ENCODE assay signal across 10 cellular contexts in genomic region chr3:53163459-53164387, GRCh38. TPM values are rescaled to one million over a fixed set of nuclear protein-coding genes. Genes with fewer than 3 reads are reported as not detected.
DNase-seq lines count a peak whose midpoint lies in the region; ATAC-seq, FAIRE-seq and TF ChIP-seq lines count a peak whose summit lies in the region.
"Had no signal": no experiment of that assay in that cellular context is flagged by ENCODE, and none has a peak within 500 bp of the region (broad histone marks: within the 10 kb centered on the region; RNA-seq: fewer than 3 reads in every experiment).

No MANE protein-coding gene starts in this region.

- in situ Hi-C loops in GM12878 (cut with MboI) = no loop called here

- intact Hi-C loops in GM12878 (cut with micrococcal nuclease; ENCODE audit: unreplicated experiment) = loop anchor here (1.0 to 5.0 kb wide), 3 partner anchors 17 to 626 kb away; partner anchors contain the start of gene UQCC5

- BruUV-seq in GM12878 (replicated peaks; lab: Mats Ljungman, UMichigan) = TSS peak; percentile 71

- TF ChIP-seq CTCF in HFFc6 (IDR thresholded peaks at IDR 0.05) (no peak), GM12878 (IDR thresholded peaks at IDR 0.05 in 2 of 3, conservative IDR thresholded peaks at IDR 0.05 in 1 of 3; ENCODE audit: control insufficient read depth in 2 of 3, extremely low read depth in 1 of 3, insufficient read depth in 1 of 3, low read depth in 3 of 3, low read length in 3 of 3) (no peak), MM.1S (IDR thresholded peaks at IDR 0.05; ENCODE audit: low read length) (no peak)

- RAD21 ChIA-PET in GM12878 (lab: Charles Lee; ENCODE audit: unreplicated experiment) = interaction anchor here (1.0 to 2.8 kb wide), 9 partner anchors 16 to 55 kb away, joined by 3 to 11 read pairs (median 6); no protein-coding TSS in a partner anchor

- POLR2A ChIA-PET in GM12878 (lab: Charles Lee) = interaction anchor here (0.6 to 2.0 kb wide), 7 partner anchors 9 to 83 kb away, joined by 3 to 13 read pairs (median 4); no protein-coding TSS in a partner anchor

- H3F3A ChIP-seq in MM.1S (ENCODE audit: insufficient read depth, low read length) = peaks cover 14% of the 10 kb centered on the region

- H3K9ac ChIP-seq in BLaER1 treated with 17β-estradiol and CSF1 and Interleukin-3, amounts not matched to agents 10 nM and 100 nM = peak overlapping the region; percentile 96 to 99 (median 98)
- H3K9ac ChIP-seq in GM12878 (ENCODE audit: control insufficient read depth, insufficient read depth, low read length) (peak overlapping the region; percentile 29; the same call in 1 of the 2 replicates), MM.1S (ENCODE audit: low read length) (no peak overlapping the region)

- TF ChIP-seq EP300 in GM12878 (IDR thresholded peaks at IDR 0.05; ENCODE audit: borderline replicate concordance in 1 of 2, control insufficient read depth in 1 of 2, low read depth in 2 of 2, low read length in 2 of 2) = no peak

- H3K27me3 Mint-ChIP-seq in HFFc6 (ENCODE audit: insufficient read depth) (peaks cover 11% of the 10 kb centered on the region), naive B cell (no peaks in the 10 kb centered on the region)

- H3K9me3 ChIP-seq in BLaER1 treated with 17β-estradiol and CSF1 and Interleukin-3, amounts not matched to agents 10 nM and 100 nM (replicated peaks in 1 of 11) = no peaks in the 10 kb centered on the region
- no peaks in the 10 kb centered on the region for H3K9me3 ChIP-seq in GM12878 (replicated peaks; ENCODE audit: control insufficient read depth, insufficient read depth, low read length)
- no peaks in the 10 kb centered on the region for H3K9me3 ChIP-seq in MM.1S (replicated peaks; ENCODE audit: insufficient read depth, low read length)

- H3K27me3 ChIP-seq in BLaER1 treated with 17β-estradiol and CSF1 and Interleukin-3, amounts not matched to agents 10 nM and 100 nM = no peaks in the 10 kb centered on the region
- H3K27me3 ChIP-seq in GM12878 (replicated peaks in 1 of 2; ENCODE audit: control insufficient read depth in 2 of 2, insufficient read depth in 2 of 2, low read length in 1 of 2) (no peaks in the 10 kb centered on the region), MM.1S (replicated peaks; ENCODE audit: insufficient read depth, low read length) (no peaks in the 10 kb centered on the region)

- no peaks in the 10 kb centered on the region for H3K9me3 Mint-ChIP-seq in HFFc6
- no peaks in the 10 kb centered on the region for H3K9me3 Mint-ChIP-seq in naive B cell

- no peak for ATAC-seq in GM12878
- ATAC-seq in naive B cell (ENCODE audit: low read depth in 2 of 2) = no peak
- no peak for ATAC-seq in HG02973 (IDR thresholded peaks at IDR 0.05; ENCODE audit: unreplicated experiment)
- ATAC-seq in GM19351 (IDR thresholded peaks at IDR 0.05; ENCODE audit: unreplicated experiment) = no peak

- TF ChIP-seq POLR2A in GM12878 (IDR thresholded peaks at IDR 0.05; ENCODE audit: low read depth, low read length) = no peak

- H3K4me2 ChIP-seq in BLaER1 treated with 17β-estradiol and CSF1 and Interleukin-3, amounts not matched to agents 10 nM and 100 nM = peak overlapping the region; percentile 88 to 100 (median 99)
- H3K4me2 ChIP-seq in GM12878 (ENCODE audit: control insufficient read depth, insufficient read depth) (peak overlapping the region; percentile 97), MM.1S (ENCODE audit: low read depth, low read length) (no peak overlapping the region)

- H3K27ac Mint-ChIP-seq in HFFc6 (peak overlapping the region; percentile 44), naive B cell (peak overlapping the region in 4 of 6 donors; percentile 91 to 95 (median 94))

- 56% methylated on average over 6 of the region's 6 CpGs for WGBS in GM12878 (ENCODE audit: insufficient coverage, insufficient replicate concordance, low lambda C conversion rate, missing lambda C conversion rate)

- no peak for FAIRE-seq in GM12878 (lab: Jason Lieb, UNC)

- CTCF ChIA-PET in GM12878 (lab: Yijun Ruan, JAX) = interaction anchor here (0.6 to 11.6 kb wide), 8 partner anchors 16 to 749 kb away, joined by 3 to 125 read pairs (median 4); no protein-coding TSS in a partner anchor

- H3K36me3 ChIP-seq in BLaER1 treated with 17β-estradiol and CSF1 and Interleukin-3, amounts not matched to agents 10 nM and 100 nM = peaks cover 18 to 64% (median 49%) of the 10 kb centered on the region in 11 experiments; a peak in 21 of 22 replicates
- peaks cover 5 to 8% of the 10 kb centered on the region in 2 experiments for H3K36me3 ChIP-seq in GM12878 (ENCODE audit: control insufficient read depth in 2 of 2, insufficient read depth in 2 of 2, low read length in 1 of 2)
- no peaks in the 10 kb centered on the region for H3K36me3 ChIP-seq in MM.1S (replicated peaks; ENCODE audit: insufficient read depth, low read length)

- H3K4me1 Mint-ChIP-seq in HFFc6 (ENCODE audit: low read depth) (peaks cover 50% of the 10 kb centered on the region), naive B cell (peaks cover 57 to 81% (median 66%) of the 10 kb centered on the region in 3 donors)

- peaks cover 41 to 76% (median 55%) of the 10 kb centered on the region in 11 experiments for H4K20me1 ChIP-seq in BLaER1 treated with 17β-estradiol and CSF1 and Interleukin-3, amounts not matched to agents 10 nM and 100 nM
- H4K20me1 ChIP-seq in GM12878 (ENCODE audit: control insufficient read depth, insufficient read depth) (peaks cover 17% of the 10 kb centered on the region), MM.1S (ENCODE audit: insufficient read depth, low read length) (no peaks in the 10 kb centered on the region)

- H3K9me2 ChIP-seq in MM.1S (replicated peaks; ENCODE audit: insufficient read depth, low read length) = no peaks in the 10 kb centered on the region

- peaks cover 74 to 83% (median 78%) of the 10 kb centered on the region in 10 experiments for H3K4me1 ChIP-seq in BLaER1 treated with 17β-estradiol and CSF1 and Interleukin-3, amounts not matched to agents 10 nM and 100 nM
- H3K4me1 ChIP-seq in GM12878 (ENCODE audit: control insufficient read depth, insufficient read depth, low read length) (peaks cover 66% of the 10 kb centered on the region), MM.1S (ENCODE audit: low read length) (peaks cover 24% of the 10 kb centered on the region)

- no peak for TF ChIP-seq RAD21 in GM12878 (IDR thresholded peaks at IDR 0.05; ENCODE audit: insufficient read depth, low read depth, low read length)

- H2AFZ ChIP-seq in GM12878 (ENCODE audit: control insufficient read depth, low read depth, low read length) (no peak overlapping the region), MM.1S (ENCODE audit: low read length) (no peak overlapping the region)

- H3K4me3 Mint-ChIP-seq in HFFc6 (peak overlapping the region; percentile 80; the same call in 1 of the 2 replicates), naive B cell (peak overlapping the region; percentile 86 to 97 (median 91))

- H3K27ac ChIP-seq in BLaER1 treated with 17β-estradiol and CSF1 and Interleukin-3, amounts not matched to agents 10 nM and 100 nM = peak overlapping the region; percentile 1 to 100 (median 96); a peak in 20 of 22 replicates
- H3K27ac ChIP-seq in GM12878 (ENCODE audit: control insufficient read depth, insufficient read depth) (no peak overlapping the region; the same call in none of the 2 replicates), MM.1S (ENCODE audit: low read length) (no peak overlapping the region)

- SMC1A ChIA-PET in GM12878 (lab: Charles Lee; ENCODE audit: uncharacterized antibody, unreplicated experiment) = interaction anchor here (0.8 to 3.2 kb wide), 12 partner anchors 10 to 61 kb away, joined by 3 to 21 read pairs (median 5); no protein-coding TSS in a partner anchor

- H3K36me3 Mint-ChIP-seq in HFFc6 (ENCODE audit: low read depth) = no peaks in the 10 kb centered on the region
- no peaks in the 10 kb centered on the region for H3K36me3 Mint-ChIP-seq in naive B cell

- DNase-seq in HFFc6 (no peak), GM12878 (ENCODE audit: low read depth, low spot score) (no peak), naive B cell (no peak), MM.1S (no peak)
- DNase-seq in stimulated activated naive CD4-positive, alpha-beta T cell (lab: John Stamatoyannopoulos, UW) = no peak
- DNase-seq: DMS79, NCI-H1436 had no signal

- H3K79me2 ChIP-seq in GM12878 (ENCODE audit: control insufficient read depth, insufficient read depth, low read length) (peaks cover 87% of the 10 kb centered on the region), MM.1S (ENCODE audit: low read length) (peaks cover 66% of the 10 kb centered on the region)

- H3K4me3 ChIP-seq in BLaER1 treated with 17β-estradiol and CSF1 and Interleukin-3, amounts not matched to agents 10 nM and 100 nM = peak overlapping the region; percentile 88 to 100 (median 98); a peak in 19 of 20 replicates
- H3K4me3 ChIP-seq in GM12878 = peak overlapping the region; percentile 97
- no peak overlapping the region for H3K4me3 ChIP-seq in MM.1S (ENCODE audit: low read length)

RNA-seq across cellular contexts. Expression of gene PRKCD, which starts 2.7 kb away (rescaled TPM):
- total RNA-seq in HFFc6 (2021; fragmentation: NEBNext Ultra II Directional; extraction: Animal tissue kit (Norgen Biotek cat#: 25700)) = 10 to 100 TPM; 15.5 to 21.9 (median 20.0) TPM
- 13.2 and 14.9 TPM in 2 replicates for total RNA-seq in GM12878 (2013; cell fraction: nucleolus; rRNA removed)
- total RNA-seq in GM12878 (2014; rRNA removed) (12.5 and 17.3 TPM in 2 replicates), GM12878 (2014; rRNA removed; fragmentation: Illumina TruSeq; extraction: Trizol) (28.0 TPM in 2 replicates), GM12878 (2021) (78.3 and 81.7 TPM in 2 replicates)
- 27.9 TPM for polyA plus RNA-seq in GM12878 (2011; ENCODE audit: low read depth)
- polyA plus RNA-seq in GM12878 (2011; rRNA removed) (69.0 and 114 TPM in 2 replicates), GM12878 (2014; fragmentation: Illumina TruSeq; extraction: Trizol) (79.1 and 90.0 TPM in 2 replicates), GM12878 (2014; fragmentation: Nextera tagmentation; extraction: Ambion mirVana) (10 to 100 TPM; 13.2 to 22.1 TPM), GM12878 (2014; rRNA removed) (85.7 and 90.7 TPM in 2 replicates), GM12878 (2016; fragmentation: Nextera tagmentation; extraction: Ambion mirVana) (10 to 100 TPM; 10.0 to 56.8 TPM), naive B cell (ENCODE audit: low read depth in 6 of 6) (10 to 100 TPM; 22.2 to 53.0 (median 31.6) TPM)
- 110 and 139 TPM in 2 replicates for polyA plus RNA-seq in GM12878 (2011; cell fraction: cytosol; rRNA removed)
- 155 and 176 TPM in 2 replicates for polyA plus RNA-seq in GM12878 (2011; cell fraction: nucleus; rRNA removed)
- 57.8 and 64.6 TPM in 2 replicates for polyA plus RNA-seq in GM12878 (2012)
- polyA minus RNA-seq in GM12878 (2011; rRNA and poly(A)+ RNA removed) = 123 and 129 TPM in 2 replicates
- 34.2 and 36.8 TPM in 2 replicates for polyA minus RNA-seq in GM12878 (2011; cell fraction: cytosol; rRNA and poly(A)+ RNA removed)
- 40.1 and 59.2 TPM in 2 replicates for polyA minus RNA-seq in GM12878 (2011; cell fraction: nucleus; rRNA and poly(A)+ RNA removed)

RNA-seq across cellular contexts. Expression of gene RFT1, which starts 33.5 kb away (rescaled TPM):
- 10 to 100 TPM; 32.9 to 39.6 (median 34.7) TPM for total RNA-seq in HFFc6 (2021; fragmentation: NEBNext Ultra II Directional; extraction: Animal tissue kit (Norgen Biotek cat#: 25700))
- 64.3 and 64.9 TPM in 2 replicates for total RNA-seq in GM12878 (2013; cell fraction: nucleolus; rRNA removed)
- total RNA-seq in GM12878 (2014; rRNA removed) (27.5 and 31.1 TPM in 2 replicates), GM12878 (2014; rRNA removed; fragmentation: Illumina TruSeq; extraction: Trizol) (16.0 and 16.6 TPM in 2 replicates), GM12878 (2021) (40.3 and 41.3 TPM in 2 replicates)
- polyA plus RNA-seq in GM12878 (2011; ENCODE audit: low read depth) = 8.9 TPM
- polyA plus RNA-seq in GM12878 (2011; rRNA removed) (29.5 and 34.5 TPM in 2 replicates), GM12878 (2014; fragmentation: Illumina TruSeq; extraction: Trizol) (33.3 and 34.5 TPM in 2 replicates), GM12878 (2014; fragmentation: Nextera tagmentation; extraction: Ambion mirVana) (10 to 100 TPM; 24.7 to 29.0 TPM), GM12878 (2014; rRNA removed) (33.5 and 36.0 TPM in 2 replicates), GM12878 (2016; fragmentation: Nextera tagmentation; extraction: Ambion mirVana) (10 to 100 TPM; 73.8 to 75.1 TPM), naive B cell (ENCODE audit: low read depth in 6 of 6) (10 to 100 TPM; 16.9 to 26.7 (median 22.5) TPM)
- 27.7 and 30.4 TPM in 2 replicates for polyA plus RNA-seq in GM12878 (2011; cell fraction: cytosol; rRNA removed)
- 15.8 and 24.1 TPM in 2 replicates for polyA plus RNA-seq in GM12878 (2011; cell fraction: nucleus; rRNA removed)
- polyA plus RNA-seq in GM12878 (2012) = 16.6 and 24.6 TPM in 2 replicates
- 41.8 and 52.7 TPM in 2 replicates for polyA minus RNA-seq in GM12878 (2011; rRNA and poly(A)+ RNA removed)
- polyA minus RNA-seq in GM12878 (2011; cell fraction: cytosol; rRNA and poly(A)+ RNA removed) = 11.5 and 13.1 TPM in 2 replicates
- 13.4 and 21.2 TPM in 2 replicates for polyA minus RNA-seq in GM12878 (2011; cell fraction: nucleus; rRNA and poly(A)+ RNA removed)

Comparison
In these comparisons a context has a peak if more than half of its experiments do, and no peak if none do; other contexts are left out.
1. H3K27ac ChIP-seq: peak in BLaER1 treated with 17β-estradiol and CSF1 and Interleukin-3, amounts not matched to agents 10 nM and 100 nM (11 of 11); none in GM12878 (single experiment) and MM.1S (single experiment).